Comparison of ENCODE assay signal across 15 cellular contexts in the genomic region with DNA sequence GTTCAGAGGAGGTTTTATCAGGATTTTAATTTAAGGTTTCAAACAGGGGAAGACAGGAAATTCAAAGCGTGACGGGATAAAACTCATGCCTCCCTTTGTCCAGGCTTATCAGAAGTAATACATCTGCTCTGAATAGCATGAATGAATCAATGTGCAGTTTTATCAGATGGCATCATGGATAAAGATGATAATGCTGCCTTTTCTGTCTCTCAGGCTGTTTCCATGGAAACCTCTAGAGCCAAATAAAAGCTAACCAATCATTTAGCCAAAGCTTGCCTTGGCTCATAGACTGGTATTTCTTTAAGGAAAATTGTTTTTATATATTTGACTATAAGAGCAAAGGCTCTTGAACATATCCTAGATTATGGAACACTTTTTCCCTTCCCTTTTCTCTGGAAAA.
"Had no signal": no experiment of that assay in that cellular context is flagged by ENCODE, and none has a peak within 500 bp of the region (broad histone marks: within the 10 kb centered on the region; RNA-seq: fewer than 3 reads in every experiment).

No MANE protein-coding gene starts in this region.

- H3K4me3 ChIP-seq: lower lobe of right lung, upper lobe of right lung had no signal

- H3K4me3 Mint-ChIP-seq: activated CD4-positive, alpha-beta memory T cell treated with anti-CD3 and anti-CD28 coated beads, Interleukin-2, amount 10 ng/mL, durations not matched to agents 7 days and 5 days; activated CD8-positive, alpha-beta memory T cell treated with anti-CD3 and anti-CD28 coated beads, Interleukin-2, amount 10 ng/mL, durations not matched to agents 7 days and 5 days; activated naive CD8-positive, alpha-beta T cell; effector memory CD8-positive, alpha-beta T cell; nephron progenitor cell had no signal

- H3K27me3 ChIP-seq: foreskin keratinocyte, upper lobe of right lung had no signal

- H3K27ac Mint-ChIP-seq: activated CD4-positive, alpha-beta memory T cell treated with anti-CD3 and anti-CD28 coated beads, Interleukin-2, amount 10 ng/mL, durations not matched to agents 7 days and 5 days; activated CD8-positive, alpha-beta memory T cell treated with anti-CD3 and anti-CD28 coated beads, Interleukin-2, amount 10 ng/mL, durations not matched to agents 7 days and 5 days; activated naive CD8-positive, alpha-beta T cell; effector memory CD8-positive, alpha-beta T cell; nephron progenitor cell; progenitor cell of endocrine pancreas had no signal

- ATAC-seq: activated CD8-positive, alpha-beta memory T cell treated with anti-CD3 and anti-CD28 coated beads, Interleukin-2, amount 10 ng/mL, durations not matched to agents 7 days and 5 days; effector memory CD8-positive, alpha-beta T cell; foreskin keratinocyte; lower lobe of right lung; upper lobe of right lung had no signal

- H3K4me1 Mint-ChIP-seq: nephron progenitor cell had no signal

- DNase-seq: activated CD4-positive, alpha-beta memory T cell treated with anti-CD3 and anti-CD28 coated beads, Interleukin-2, amount 10 ng/mL, durations not matched to agents 7 days and 5 days; activated CD4-positive, alpha-beta T cell treated with anti-CD3 and anti-CD28 coated beads for 48 hours; activated CD4-positive, CD25-positive, alpha-beta regulatory T cell; activated CD8-positive, alpha-beta memory T cell treated with anti-CD3 and anti-CD28 coated beads, Interleukin-2, amount 10 ng/mL, durations not matched to agents 7 days and 5 days; effector memory CD8-positive, alpha-beta T cell; foreskin keratinocyte; hippocampal formation; islet precursor cell; lower lobe of right lung; nephron progenitor cell; stimulated activated naive CD4-positive, alpha-beta T cell; T-helper 9 cell; upper lobe of right lung had no signal

- H3K9me3 Mint-ChIP-seq: activated CD4-positive, alpha-beta memory T cell treated with anti-CD3 and anti-CD28 coated beads, Interleukin-2, amount 10 ng/mL, durations not matched to agents 7 days and 5 days; effector memory CD8-positive, alpha-beta T cell; nephron progenitor cell had no signal

- H3K27ac ChIP-seq: foreskin keratinocyte, lower lobe of right lung, upper lobe of right lung had no signal

- H3K4me1 ChIP-seq: upper lobe of right lung had no signal

- H3K9me3 ChIP-seq: lower lobe of right lung, upper lobe of right lung had no signal
